Comparison of ENCODE assay signal across 24 cellular contexts in genomic region chr12:120428597-120429206, GRCh38. TPM values are rescaled to one million over a fixed set of nuclear protein-coding genes. Genes with fewer than 3 reads are reported as not detected.
"Had no signal": no experiment of that assay in that cellular context is flagged by ENCODE, and none has a peak within 500 bp of the region (broad histone marks: within the 10 kb centered on the region; RNA-seq: fewer than 3 reads in every experiment).

No MANE protein-coding gene starts in this region.

- H3K27ac ChIP-seq: brain microvascular endothelial cell, SJSA1 had no signal

- DNase-seq: activated CD4-positive, alpha-beta T cell treated with anti-CD3 and anti-CD28 coated beads for 48 hours; activated CD4-positive, alpha-beta T cell treated with anti-CD3 and anti-CD28 coated beads, Interleukin-2, amount 50 U/mL, for 4 hours; activated CD4-positive, CD25-positive, alpha-beta regulatory T cell treated with anti-CD3 and anti-CD28 coated beads, Interleukin-2, amount 50 U/mL, for 72 hours; activated CD8-positive, alpha-beta memory T cell treated with anti-CD3 and anti-CD28 coated beads, Interleukin-2, amount 50 U/mL, for 48 hours; activated CD8-positive, alpha-beta T cell treated with anti-CD3 and anti-CD28 coated beads, Interleukin-2, amount 10 ng/mL, durations not matched to agents 7 days and 5 days; activated naive CD4-positive, alpha-beta T cell; activated T-cell treated with anti-CD3 and anti-CD28 coated beads, Interleukin-2, amount 50 U/mL, for 1 hour; aorta; brain microvascular endothelial cell; Kasumi-1; NCI-H1105 treated with DMSO at 0.1 percent for 48 hours; NCI-H1436 treated with DMSO at 0.1 percent for 48 hours; NCI-H187; NCI-H2081 treated with DMSO at 0.1 percent for 48 hours; NCI-H446; NCI-H524; PC-3; SHP77; SW 1271 had no signal

- H3K27me3 ChIP-seq: brain microvascular endothelial cell, SJSA1 had no signal

- ATAC-seq: activated CD8-positive, alpha-beta T cell treated with anti-CD3 and anti-CD28 coated beads, Interleukin-2, amount 10 ng/mL, durations not matched to agents 7 days and 5 days; K562; PC-3; SK-N-SH treated with all-trans-retinoic acid at 6 μM for 48 hours; WTC11 had no signal

- H3K36me3 ChIP-seq: brain microvascular endothelial cell, SJSA1 had no signal

- H3K4me1 ChIP-seq: SJSA1 had no signal

- H3K4me3 ChIP-seq: K562, SJSA1 had no signal

RNA-seq across cellular contexts. Expression of gene MSI1, which starts 59.7 kb away (rescaled TPM):
- total RNA-seq: activated CD8-positive, alpha-beta T cell treated with anti-CD3 and anti-CD28 coated beads, Interleukin-2, amount 10 ng/mL, durations not matched to agents 7 days and 5 days; PC-3; SJSA1; T-helper 1 cell treated with Interleukin-12 subunit alpha and Interleukin-12 subunit beta and Interleukin-4 antibody, amounts not matched to agents 30 ng/mL and 1 ng/mL, for 36 hours had no signal
